In genomic region chr9:136533775-136534157, GRCh38 we compare ENCODE assay signal across 8 cellular contexts. TPM values are rescaled to one million over a fixed set of nuclear protein-coding genes. Genes with fewer than 3 reads are reported as not detected.
DNase-seq lines count a peak whose midpoint lies in the region; ATAC-seq and TF ChIP-seq lines count a peak whose summit lies in the region.

No MANE protein-coding gene starts in this region.

- peak overlapping the region; percentile 69 for H3K4me3 Mint-ChIP-seq in activated CD4-positive, alpha-beta memory T cell treated with anti-CD3 and anti-CD28 coated beads, Interleukin-2, amount 10 ng/mL, durations not matched to agents 7 days and 5 days
- no peak overlapping the region for H3K4me3 Mint-ChIP-seq in osteocyte (ENCODE audit: unreplicated experiment)

- H3K4me3 ChIP-seq in esophagus (ENCODE audit: low read depth in 1 of 2, low read length in 2 of 2): no peak overlapping the region

- peaks cover 16 to 44% of the 10 kb centered on the region in 2 donors for H3K4me1 ChIP-seq in esophagus (ENCODE audit: control insufficient read depth in 2 of 2, insufficient read depth in 2 of 2, low read length in 1 of 2)

- peak overlapping the region; percentile 90 for H3K27ac Mint-ChIP-seq in activated CD4-positive, alpha-beta memory T cell treated with anti-CD3 and anti-CD28 coated beads, Interleukin-2, amount 10 ng/mL, durations not matched to agents 7 days and 5 days
- no peak overlapping the region for H3K27ac Mint-ChIP-seq in osteocyte (ENCODE audit: unreplicated experiment)

- 25 to 53% methylated on average over 15 to 22 of the region's 22 CpGs for WGBS in esophagus, 2 donors

- H3K4me1 Mint-ChIP-seq in activated CD4-positive, alpha-beta memory T cell treated with anti-CD3 and anti-CD28 coated beads, Interleukin-2, amount 10 ng/mL, durations not matched to agents 7 days and 5 days: peaks cover 56% of the 10 kb centered on the region
- peaks cover 28% of the 10 kb centered on the region for H3K4me1 Mint-ChIP-seq in osteocyte (ENCODE audit: unreplicated experiment)

- peak; percentile 3 for ATAC-seq in GM21447 (IDR thresholded peaks at IDR 0.05; ENCODE audit: unreplicated experiment)
- ATAC-seq in GM18511 (IDR thresholded peaks at IDR 0.05; ENCODE audit: unreplicated experiment): no peak

- H3K36me3 ChIP-seq in esophagus (ENCODE audit: control insufficient read depth in 2 of 2, insufficient read depth in 2 of 2, low read length in 1 of 2): peaks cover 0 to 18% of the 10 kb centered on the region in 2 donors

- no peaks in the 10 kb centered on the region for H3K9me3 ChIP-seq in esophagus (ENCODE audit: control insufficient read depth in 2 of 2, insufficient read depth in 1 of 2, low read depth in 1 of 2, low read length in 1 of 2)

- POLR2A ChIA-PET in activated CD4-positive, alpha-beta memory T cell treated with anti-CD3 and anti-CD28 coated beads, Interleukin-2, amount 10 ng/mL, durations not matched to agents 7 days and 5 days (lab: Charles Lee): interaction anchor here (0.9 to 2.8 kb wide), 12 partner anchors 8 to 195 kb away, joined by 3 to 32 read pairs (median 6); partner anchors contain the start of genes DNLZ and NOTCH1

- no peak for TF ChIP-seq CTCF in osteocyte (IDR thresholded peaks at IDR 0.05)

- peak overlapping the region; percentile 63 to 83 for H3K27ac ChIP-seq in esophagus (ENCODE audit: low read depth in 2 of 2, low read length in 1 of 2)

- CTCF ChIA-PET in activated CD4-positive, alpha-beta memory T cell treated with anti-CD3 and anti-CD28 coated beads, Interleukin-2, amount 10 ng/mL, durations not matched to agents 7 days and 5 days (lab: Charles Lee): interaction anchor here (1.5 kb wide), 2 partner anchors 49 to 194 kb away, joined by 5 to 6 read pairs; no protein-coding TSS in a partner anchor

- no peaks in the 10 kb centered on the region for H3K9me3 Mint-ChIP-seq in activated CD4-positive, alpha-beta memory T cell treated with anti-CD3 and anti-CD28 coated beads, Interleukin-2, amount 10 ng/mL, durations not matched to agents 7 days and 5 days
- H3K9me3 Mint-ChIP-seq in osteocyte (ENCODE audit: unreplicated experiment): no peaks in the 10 kb centered on the region

- H3K27me3 Mint-ChIP-seq in activated CD4-positive, alpha-beta memory T cell treated with anti-CD3 and anti-CD28 coated beads, Interleukin-2, amount 10 ng/mL, durations not matched to agents 7 days and 5 days: no peaks in the 10 kb centered on the region
- H3K27me3 Mint-ChIP-seq in osteocyte (ENCODE audit: unreplicated experiment): no peaks in the 10 kb centered on the region

- DNase-seq in activated CD4-positive, alpha-beta memory T cell treated with anti-CD3 and anti-CD28 coated beads, Interleukin-2, amount 10 ng/mL, durations not matched to agents 7 days and 5 days: peak; percentile 89
- DNase-seq in stimulated activated CD4-positive, alpha-beta T cell treated with anti-CD3 and anti-CD28 coated beads, Interleukin-4, amount 100 ng/mL, for 24 hours: peak; percentile 79
- DNase-seq in NCI-H2171 (lab: John Stamatoyannopoulos, UW): no peak
- DNase-seq in germinal center (ENCODE audit: low spot score): no peak
- no peak for DNase-seq in osteocyte (ENCODE audit: extremely low spot score, unreplicated experiment)

- H3K27me3 ChIP-seq in esophagus (ENCODE audit: control insufficient read depth in 1 of 2, insufficient read depth in 2 of 2, low read length in 2 of 2): no peaks in the 10 kb centered on the region

- peaks cover 14% of the 10 kb centered on the region for H3K36me3 Mint-ChIP-seq in activated CD4-positive, alpha-beta memory T cell treated with anti-CD3 and anti-CD28 coated beads, Interleukin-2, amount 10 ng/mL, durations not matched to agents 7 days and 5 days (ENCODE audit: low read depth)
- H3K36me3 Mint-ChIP-seq in osteocyte (ENCODE audit: unreplicated experiment): peaks cover 3% of the 10 kb centered on the region

RNA-seq across cellular contexts. Expression of gene NOTCH1, which starts 12.1 kb away (rescaled TPM):
- total RNA-seq in activated CD4-positive, alpha-beta memory T cell treated with anti-CD3 and anti-CD28 coated beads, Interleukin-2, amount 10 ng/mL, durations not matched to agents 7 days and 5 days: 10 to 100 TPM; 58.8 to 59.8 TPM
- 10 to 100 TPM in 1 of 2 donors, 1 to 10 TPM in 1; 9.6 to 19.8 TPM for polyA plus RNA-seq in esophagus
- total RNA-seq in osteocyte: 44.9 and 53.6 TPM in 2 replicates

RNA-seq across cellular contexts. Expression of gene SEC16A, which starts 50.9 kb away (rescaled TPM):
- total RNA-seq in activated CD4-positive, alpha-beta memory T cell treated with anti-CD3 and anti-CD28 coated beads, Interleukin-2, amount 10 ng/mL, durations not matched to agents 7 days and 5 days: 10 to 100 TPM; 56.1 to 61.0 TPM
- polyA plus RNA-seq in esophagus: 10 to 100 TPM; 24.3 to 32.9 TPM
- total RNA-seq in osteocyte: 85.0 and 88.5 TPM in 2 replicates

Comparison
In these comparisons a context has a peak if more than half of its experiments do, and no peak if none do; other contexts are left out.
1. DNase-seq: peak in activated CD4-positive, alpha-beta memory T cell treated with anti-CD3 and anti-CD28 coated beads, Interleukin-2, amount 10 ng/mL, durations not matched to agents 7 days and 5 days (single experiment) and stimulated activated CD4-positive, alpha-beta T cell treated with anti-CD3 and anti-CD28 coated beads, Interleukin-4, amount 100 ng/mL, for 24 hours (single experiment); none in NCI-H2171 (single experiment), germinal center (single experiment) and osteocyte (single experiment).